Comparison of ENCODE assay signal across 16 cellular contexts in the genomic region with DNA sequence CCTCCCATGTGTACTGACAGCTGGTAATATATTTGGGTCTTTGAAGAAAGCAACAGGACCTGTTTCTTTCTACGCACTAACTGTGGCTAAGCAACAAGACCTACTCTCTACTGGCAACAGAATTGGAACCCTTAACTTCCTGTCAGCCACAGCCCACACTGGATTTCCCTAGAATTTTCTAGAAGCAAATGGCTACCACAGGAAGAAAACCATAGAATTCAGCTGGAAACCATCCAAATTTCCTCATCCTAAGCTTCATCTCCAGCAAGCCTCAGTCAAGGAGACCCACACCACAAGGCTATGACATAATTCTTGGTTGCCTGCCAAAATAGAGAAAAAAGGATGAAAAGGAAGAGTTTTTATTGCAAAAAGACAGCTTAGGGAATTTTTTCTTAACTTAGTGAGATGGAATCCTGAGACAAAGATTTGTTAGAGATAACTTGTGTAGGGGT.
A peak's percentile ranks its signal among the peaks of the same experiment; 100 is the strongest.
DNase-seq lines count a peak whose midpoint lies in the region; ATAC-seq and TF ChIP-seq lines count a peak whose summit lies in the region.
"Had no signal": no experiment of that assay in that cellular context is flagged by ENCODE, and none has a peak within 500 bp of the region (broad histone marks: within the 10 kb centered on the region; RNA-seq: fewer than 3 reads in every experiment).

No MANE protein-coding gene starts in this region.

- no peaks in the 10 kb centered on the region for H3K36me3 ChIP-seq in uterus
- H3K36me3 ChIP-seq: Peyer's patch, thyroid gland had no signal

- H3K4me1 Mint-ChIP-seq in T-helper 17 cell, result no peaks in the 10 kb centered on the region
- H3K4me1 Mint-ChIP-seq: activated naive CD8-positive, alpha-beta T cell treated with anti-CD3 and anti-CD28 coated beads, Interleukin-2, amount 50 U/mL, for 24 hours had no signal

- H3K27ac ChIP-seq in uterus, result peak overlapping the region; percentile 39 to 42
- H3K27ac ChIP-seq: Peyer's patch, thyroid gland had no signal

- no peak overlapping the region for H3K27ac Mint-ChIP-seq in T-helper 17 cell
- H3K27ac Mint-ChIP-seq: activated naive CD8-positive, alpha-beta T cell treated with anti-CD3 and anti-CD28 coated beads, Interleukin-2, amount 50 U/mL, for 24 hours had no signal

- H3K4me1 ChIP-seq in uterus, result no peaks in the 10 kb centered on the region
- H3K4me1 ChIP-seq: thyroid gland had no signal

- DNase-seq in Right ventricle myocardium superior (no peak), cardiac septum (ENCODE audit: low spot score) (no peak), amniotic epithelial cell (ENCODE audit: low read depth) (peak; percentile 98), left ventricle myocardium superior (no peak), uterus (no peak), T-helper 17 cell (no peak), epidermal melanocyte (ENCODE audit: insufficient read length, low spot score) (no peak)
- DNase-seq: activated naive CD8-positive, alpha-beta T cell treated with anti-CD3 and anti-CD28 coated beads, Interleukin-2, amount 50 U/mL, for 24 hours; activated T-cell treated with anti-CD3 and anti-CD28 coated beads, Interleukin-2, amount 50 U/mL, for 4 hours; DMS79 treated with DMSO at 0.1 percent for 48 hours; NCI-H1092 treated with DMSO at 0.1 percent for 48 hours; NCI-H524; Peyer's patch; stimulated activated CD4-positive, alpha-beta T cell treated with anti-CD3 and anti-CD28 coated beads, Interleukin-1b, Interleukin-23, amount 100 ng/mL, for 48 hours; thyroid gland had no signal

- peaks cover 30% of the 10 kb centered on the region for H3K27me3 Mint-ChIP-seq in T-helper 17 cell

- no peak for TF ChIP-seq CTCF in uterus (IDR thresholded peaks at IDR 0.05)

- H3K9me3 ChIP-seq in uterus, result no peaks in the 10 kb centered on the region
- H3K9me3 ChIP-seq in T-helper 17 cell (ENCODE audit: control insufficient read depth, low read length, poor library complexity, severe bottlenecking), result no peaks in the 10 kb centered on the region
- H3K9me3 ChIP-seq: Peyer's patch, thyroid gland had no signal

- H3K36me3 Mint-ChIP-seq in T-helper 17 cell (ENCODE audit: low read depth), result no peaks in the 10 kb centered on the region

- TF ChIP-seq POLR2A in uterus (IDR thresholded peaks at IDR 0.05), result no peak

- intact Hi-C loops in Right ventricle myocardium superior (cut with DNase I) (no loop called here), cardiac septum (cut with DNase I) (no loop called here), left ventricle myocardium superior (cut with micrococcal nuclease) (no loop called here), uterus (cut with DNase I; ENCODE audit: low total_unique reads) (no loop called here)

- no peak overlapping the region for H3K4me3 Mint-ChIP-seq in T-helper 17 cell
- H3K4me3 Mint-ChIP-seq: activated naive CD8-positive, alpha-beta T cell treated with anti-CD3 and anti-CD28 coated beads, Interleukin-2, amount 50 U/mL, for 24 hours; activated T-cell treated with anti-CD3 and anti-CD28 coated beads, Interleukin-2, amount 50 U/mL, for 4 hours had no signal

- no peak overlapping the region for H3K4me3 ChIP-seq in uterus
- H3K4me3 ChIP-seq: Peyer's patch, thyroid gland had no signal

- H3K27me3 ChIP-seq in uterus, result no peaks in the 10 kb centered on the region
- H3K27me3 ChIP-seq: Peyer's patch, thyroid gland had no signal

- ATAC-seq in Right ventricle myocardium superior (ENCODE audit: poor library complexity) (peak; percentile 45), left ventricle myocardium superior (peak; percentile 76), T-helper 17 cell (no peak), GM19035 (IDR thresholded peaks at IDR 0.05; ENCODE audit: unreplicated experiment) (no peak)
- ATAC-seq: activated naive CD8-positive, alpha-beta T cell treated with anti-CD3 and anti-CD28 coated beads, Interleukin-2, amount 50 U/mL, for 24 hours; activated T-cell treated with anti-CD3 and anti-CD28 coated beads, Interleukin-2, amount 50 U/mL, for 4 hours had no signal

Comparison
In these comparisons a context has a peak if more than half of its experiments do, and no peak if none do; other contexts are left out.
1. ATAC-seq: peak in Right ventricle myocardium superior (single experiment) and left ventricle myocardium superior (single experiment); none in T-helper 17 cell (single experiment) and GM19035 (single experiment).